In genomic region chr2:102187191-102188150, GRCh38 we compare ENCODE assay signal across 8 cellular contexts. TPM values are rescaled to one million over a fixed set of nuclear protein-coding genes. Genes with fewer than 3 reads are reported as not detected.
A peak's percentile ranks its signal among the peaks of the same experiment; 100 is the strongest.
DNase-seq lines count a peak whose midpoint lies in the region; ATAC-seq and TF ChIP-seq lines count a peak whose summit lies in the region.

No MANE protein-coding gene starts in this region.

- no peaks in the 10 kb centered on the region for H3F3A ChIP-seq in neural cell (ENCODE audit: insufficient read depth, low read length, poor library complexity, severe bottlenecking)

- H3K4me3 ChIP-seq in foreskin fibroblast (ENCODE audit: low read depth in 1 of 2, low read length in 2 of 2) (peak overlapping the region; percentile 44 to 56), neural cell (ENCODE audit: low read length) (peak overlapping the region; percentile 51), subcutaneous abdominal adipose tissue (ENCODE audit: low read depth in 1 of 5, low read length in 5 of 5) (peak overlapping the region; percentile 58 to 76 (median 61))

- TF ChIP-seq EP300 in neural cell (conservative IDR thresholded peaks at IDR 0.05; ENCODE audit: poor library complexity, severe bottlenecking) = no peak

- no peak for TF ChIP-seq RAD21 in neural cell (conservative IDR thresholded peaks at IDR 0.05)

- H3K9ac ChIP-seq in neural cell (ENCODE audit: low read length) (no peak overlapping the region), subcutaneous abdominal adipose tissue (ENCODE audit: low read length in 5 of 5) (peak overlapping the region in 4 of 5 donors; percentile 0 to 66 (median 45))

- ATAC-seq in HG02970 (IDR thresholded peaks at IDR 0.05; ENCODE audit: low FRiP score, unreplicated experiment) (no peak), GM18519 (IDR thresholded peaks at IDR 0.05; ENCODE audit: low FRiP score, unreplicated experiment) (no peak), HG03135 (IDR thresholded peaks at IDR 0.05; ENCODE audit: unreplicated experiment) (no peak)

- no peaks in the 10 kb centered on the region for H3K9me2 ChIP-seq in neural cell (ENCODE audit: insufficient read depth, low read length)

- H3K9me3 ChIP-seq in neural cell (ENCODE audit: low read length) (no peaks in the 10 kb centered on the region), subcutaneous abdominal adipose tissue (ENCODE audit: control insufficient read depth in 5 of 5, low read length in 5 of 5) (no peaks in the 10 kb centered on the region)

- H3K4me2 ChIP-seq in neural cell (ENCODE audit: low read length) = no peak overlapping the region

- H3K4me1 ChIP-seq in subcutaneous abdominal adipose tissue (ENCODE audit: control insufficient read depth in 5 of 5, insufficient read depth in 5 of 5, low read length in 5 of 5) = peaks cover 0 to 22% (median 12%) of the 10 kb centered on the region in 5 donors

- no peaks in the 10 kb centered on the region for H3K36me3 ChIP-seq in neural cell (ENCODE audit: insufficient read depth, low read length)
- H3K36me3 ChIP-seq in subcutaneous abdominal adipose tissue (ENCODE audit: control insufficient read depth in 5 of 5, insufficient read depth in 5 of 5, low read length in 5 of 5) = no peaks in the 10 kb centered on the region

- H2AFZ ChIP-seq in neural cell (ENCODE audit: low read depth, low read length) = no peak overlapping the region

- peaks cover 11% of the 10 kb centered on the region for H3K27me3 ChIP-seq in neural cell (ENCODE audit: insufficient read depth, low read depth, low read length)
- H3K27me3 ChIP-seq in subcutaneous abdominal adipose tissue (ENCODE audit: control insufficient read depth in 5 of 5, insufficient read depth in 4 of 5, low read length in 5 of 5) = no peaks in the 10 kb centered on the region

- TF ChIP-seq CTCF in foreskin fibroblast (IDR thresholded peaks at IDR 0.05; ENCODE audit: low read depth, low read length) (peak; percentile 26), neural cell (IDR thresholded peaks at IDR 0.05; ENCODE audit: poor library complexity, severe bottlenecking) (no peak)

- DNase-seq in HK-2 (ENCODE audit: unreplicated experiment) (peak; percentile 76), foreskin fibroblast (peak; percentile 18 to 46)
- DNase-seq in activated T-cell treated with anti-CD3 and anti-CD28 coated beads, Interleukin-2, amount 50 U/mL, for 1 hour = peak; percentile 60

- no peaks in the 10 kb centered on the region for H3K79me2 ChIP-seq in neural cell (replicated peaks; ENCODE audit: insufficient read depth, low read length)

- H3K27ac ChIP-seq in neural cell (ENCODE audit: low read length) = no peak overlapping the region
- no peak overlapping the region for H3K27ac ChIP-seq in subcutaneous abdominal adipose tissue (ENCODE audit: low read depth, low read length)

- no peaks in the 10 kb centered on the region for H4K20me1 ChIP-seq in neural cell (ENCODE audit: insufficient read depth)

TF ChIP-seq in neural cell, 6 proteins besides CTCF, POLR2A, EP300 and RAD21:
- TF ChIP-seq EZH2 (IDR thresholded peaks at IDR 0.05; ENCODE audit: borderline replicate concordance, insufficient read depth, low read length, poor library complexity, severe bottlenecking) = no peak
- TF ChIP-seq TAF1 (IDR thresholded peaks at IDR 0.05; ENCODE audit: low read depth) = no peak
- TF ChIP-seq SMC3 (conservative IDR thresholded peaks at IDR 0.05; ENCODE audit: poor library complexity) = no peak
- TF ChIP-seq POLR2AphosphoS5 (IDR thresholded peaks at IDR 0.05) = no peak
- TF ChIP-seq REST (IDR thresholded peaks at IDR 0.05; ENCODE audit: borderline replicate concordance) = no peak
- TF ChIP-seq MXI1 (conservative IDR thresholded peaks at IDR 0.05; ENCODE audit: poor library complexity, severe bottlenecking) = no peak

RNA-seq across cellular contexts. Expression of gene IL1RL2, which starts 0.6 kb away (rescaled TPM):
- polyA plus RNA-seq in neural cell = not detected in 2 replicates
- not detected in 2 replicates for polyA minus RNA-seq in neural cell

RNA-seq across cellular contexts. Expression of gene IL1R1, which starts 44.9 kb away (rescaled TPM):
- polyA plus RNA-seq in neural cell = 0.40 TPM in 1 of 2 replicates, not detected in the other
- not detected in 2 replicates for polyA minus RNA-seq in neural cell
